9 cellular contexts compared by ENCODE assay signal in the genomic region with DNA sequence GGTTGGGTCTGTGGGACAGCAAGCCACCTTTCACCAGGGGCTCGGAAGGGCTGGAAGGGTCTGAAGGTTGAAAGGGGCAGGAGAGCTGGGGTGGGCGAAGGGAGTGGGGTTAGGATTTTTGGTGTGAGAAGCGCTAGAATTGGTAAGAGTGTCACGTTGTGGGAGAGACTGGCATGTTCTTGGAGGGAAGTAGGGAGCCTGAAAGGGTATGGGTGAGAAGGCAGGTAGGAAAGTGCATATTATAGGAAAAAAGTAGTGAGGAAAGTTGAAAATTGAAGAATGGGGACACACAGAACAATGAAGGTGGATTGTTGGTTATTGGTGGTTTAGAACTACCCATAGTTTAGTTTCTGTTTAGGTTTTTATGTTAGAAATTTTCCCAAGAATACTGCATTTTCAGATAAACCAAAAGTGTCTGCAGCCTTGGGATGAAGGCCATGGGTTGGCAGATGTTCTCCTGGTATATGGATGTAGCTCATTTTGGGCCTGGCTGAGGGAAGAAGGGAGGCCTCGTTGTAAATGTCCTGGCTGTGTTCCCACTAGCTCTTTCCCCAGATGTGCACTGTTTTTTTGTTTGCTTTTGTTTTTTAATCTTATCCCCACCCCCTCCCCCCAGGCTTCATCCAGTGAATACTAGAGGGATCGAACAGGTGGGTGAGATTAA. TPM values are rescaled to one million over a fixed set of nuclear protein-coding genes. Genes with fewer than 3 reads are reported as not detected.
A peak's percentile ranks its signal among the peaks of the same experiment; 100 is the strongest.
DNase-seq lines count a peak whose midpoint lies in the region; FAIRE-seq and TF ChIP-seq lines count a peak whose summit lies in the region.
"Had no signal": no experiment of that assay in that cellular context is flagged by ENCODE, and none has a peak within 500 bp of the region (broad histone marks: within the 10 kb centered on the region; RNA-seq: fewer than 3 reads in every experiment).

No MANE protein-coding gene starts in this region.

- H3K9me3 Mint-ChIP-seq in activated CD4-positive, alpha-beta T cell treated with anti-CD3 and anti-CD28 coated beads, Interleukin-2, amount 10 ng/mL, durations not matched to agents 7 days and 5 days, result no peaks in the 10 kb centered on the region
- no peaks in the 10 kb centered on the region for H3K9me3 Mint-ChIP-seq in activated naive CD8-positive, alpha-beta T cell treated with anti-CD3 and anti-CD28 coated beads for 36 hours

- no peak for TF ChIP-seq CTCF in kidney (IDR thresholded peaks at IDR 0.05; ENCODE audit: borderline replicate concordance, extremely low read depth, insufficient read depth)
- no peak for TF ChIP-seq CTCF in lower leg skin (IDR thresholded peaks at IDR 0.05)

- no peaks in the 10 kb centered on the region for H3K27me3 Mint-ChIP-seq in activated CD4-positive, alpha-beta T cell treated with anti-CD3 and anti-CD28 coated beads, Interleukin-2, amount 10 ng/mL, durations not matched to agents 7 days and 5 days
- no peaks in the 10 kb centered on the region for H3K27me3 Mint-ChIP-seq in activated naive CD8-positive, alpha-beta T cell treated with anti-CD3 and anti-CD28 coated beads for 36 hours

- no peaks in the 10 kb centered on the region for H3K27me3 ChIP-seq in thymus (ENCODE audit: control insufficient read depth, insufficient read depth)

- no peak for DNase-seq in activated CD4-positive, alpha-beta T cell treated with anti-CD3 and anti-CD28 coated beads, Interleukin-2, amount 10 ng/mL, durations not matched to agents 7 days and 5 days
- DNase-seq in activated CD4-positive, alpha-beta T cell treated with anti-CD3 and anti-CD28 coated beads, Interleukin-2, amount 50 U/mL, for 48 hours, result no peak
- DNase-seq in activated naive CD8-positive, alpha-beta T cell treated with anti-CD3 and anti-CD28 coated beads for 36 hours, result no peak
- DNase-seq in kidney, result no peak
- DNase-seq in head of caudate nucleus, result no peak
- no peak for DNase-seq in GM19240 (ENCODE audit: insufficient read length, low spot score)
- DNase-seq in lower leg skin (ENCODE audit: low spot score in 2 of 2), result no peak

- WGBS in thymus, result 81% methylated on average over 6 of the region's 6 CpGs
- WGBS in lower leg skin, 2 donors, result 35 to 47% methylated on average over 6 of the region's 6 CpGs

- POLR2A ChIA-PET in activated CD4-positive, alpha-beta T cell treated with anti-CD3 and anti-CD28 coated beads, Interleukin-2, amount 10 ng/mL, durations not matched to agents 7 days and 5 days (lab: Charles Lee), result no interaction called here

- H3K9me3 ChIP-seq in kidney (ENCODE audit: control insufficient read depth in 1 of 2, low read length in 2 of 2) (no peaks in the 10 kb centered on the region), thymus (ENCODE audit: control insufficient read depth) (no peaks in the 10 kb centered on the region)

- H3K4me3 Mint-ChIP-seq in activated CD4-positive, alpha-beta T cell treated with anti-CD3 and anti-CD28 coated beads, Interleukin-2, amount 10 ng/mL, durations not matched to agents 7 days and 5 days, result peak overlapping the region; percentile 98
- peak overlapping the region; percentile 91 for H3K4me3 Mint-ChIP-seq in activated naive CD8-positive, alpha-beta T cell treated with anti-CD3 and anti-CD28 coated beads for 36 hours

- H3K27ac ChIP-seq in kidney (ENCODE audit: low read depth in 2 of 2, low read length in 2 of 2) (peak overlapping the region; percentile 85 to 89), thymus (ENCODE audit: low read depth) (peak overlapping the region; percentile 1)

- H3K4me3 ChIP-seq in kidney (ENCODE audit: low read length in 2 of 2) (peak overlapping the region; percentile 67 to 72), thymus (ENCODE audit: low read length) (peak overlapping the region; percentile 96), lower leg skin (ENCODE audit: low read depth, poor library complexity, severe bottlenecking) (no peak overlapping the region)

- H3K4me1 ChIP-seq in kidney (ENCODE audit: control insufficient read depth in 1 of 2, insufficient read depth in 1 of 2, low read depth in 1 of 2, low read length in 2 of 2), result peaks cover 3 to 12% of the 10 kb centered on the region in 2 donors
- H3K4me1 ChIP-seq in thymus (ENCODE audit: control insufficient read depth, insufficient read depth, low read length), result peaks cover 27% of the 10 kb centered on the region

- H3K9ac ChIP-seq in kidney (ENCODE audit: low read length in 2 of 2), result peak overlapping the region; percentile 39 to 59

- CTCF ChIA-PET in activated CD4-positive, alpha-beta T cell treated with anti-CD3 and anti-CD28 coated beads, Interleukin-2, amount 10 ng/mL, durations not matched to agents 7 days and 5 days (lab: Charles Lee), result interaction anchor here (0.8 to 1.3 kb wide), 4 partner anchors 12 to 91 kb away, joined by 3 to 7 read pairs (median 3); no protein-coding TSS in a partner anchor

- H3K36me3 ChIP-seq in kidney (ENCODE audit: control insufficient read depth in 1 of 2, insufficient read depth in 2 of 2, low read length in 2 of 2) (peaks cover 3 to 5% of the 10 kb centered on the region in 2 donors), thymus (ENCODE audit: control insufficient read depth, insufficient read depth) (peaks cover 9% of the 10 kb centered on the region)

- peak overlapping the region; percentile 83 for H3K27ac Mint-ChIP-seq in activated CD4-positive, alpha-beta T cell treated with anti-CD3 and anti-CD28 coated beads, Interleukin-2, amount 10 ng/mL, durations not matched to agents 7 days and 5 days
- H3K27ac Mint-ChIP-seq in activated naive CD8-positive, alpha-beta T cell treated with anti-CD3 and anti-CD28 coated beads for 36 hours, result peak overlapping the region; percentile 85

- intact Hi-C loops in kidney (cut with DNase I), result loop anchor here (10.0 kb wide), 1 partner anchor 53 kb away; the partner anchor contains the start of gene DIO1
- intact Hi-C loops in head of caudate nucleus (cut with DNase I), result loop anchor here (5.0 to 10.0 kb wide), 3 partner anchors 55 to 110 kb away; partner anchors contain the start of genes DIO1, NDC1, TCEANC2 and TMEM59
- intact Hi-C loops in lower leg skin (cut with DNase I; ENCODE audit: low total_unique reads), result no loop called here

- no peak for TF ChIP-seq POLR2A in lower leg skin (IDR thresholded peaks at IDR 0.05)

- peaks cover 49% of the 10 kb centered on the region for H3K4me1 Mint-ChIP-seq in activated CD4-positive, alpha-beta T cell treated with anti-CD3 and anti-CD28 coated beads, Interleukin-2, amount 10 ng/mL, durations not matched to agents 7 days and 5 days
- peaks cover 41% of the 10 kb centered on the region for H3K4me1 Mint-ChIP-seq in activated naive CD8-positive, alpha-beta T cell treated with anti-CD3 and anti-CD28 coated beads for 36 hours

- FAIRE-seq in kidney (lab: Jason Lieb, UNC), result no peak

- peaks cover 23% of the 10 kb centered on the region for H3K36me3 Mint-ChIP-seq in activated CD4-positive, alpha-beta T cell treated with anti-CD3 and anti-CD28 coated beads, Interleukin-2, amount 10 ng/mL, durations not matched to agents 7 days and 5 days (ENCODE audit: low read depth)
- H3K36me3 Mint-ChIP-seq in activated naive CD8-positive, alpha-beta T cell treated with anti-CD3 and anti-CD28 coated beads for 36 hours, result peaks cover 20% of the 10 kb centered on the region

RNA-seq across cellular contexts. Expression of gene LRRC42, which starts 1.2 kb away (rescaled TPM):
- total RNA-seq in activated CD4-positive, alpha-beta T cell treated with anti-CD3 and anti-CD28 coated beads, Interleukin-2, amount 10 ng/mL, durations not matched to agents 7 days and 5 days, result 10 to 100 TPM; 19.5 to 19.9 TPM
- total RNA-seq in activated naive CD8-positive, alpha-beta T cell treated with anti-CD3 and anti-CD28 coated beads for 36 hours, result 10 to 100 TPM; 29.0 to 30.1 TPM
- total RNA-seq in kidney, result 23.8 TPM
- polyA plus RNA-seq in kidney (ENCODE audit: insufficient read depth, low read depth, low replicate concordance), result 25.6 TPM
- polyA plus RNA-seq in thymus, result 17.5 TPM
- 10 to 100 TPM; 20.1 to 36.3 (median 24.4) TPM for total RNA-seq in lower leg skin

RNA-seq across cellular contexts. Expression of gene IFT25, which starts 1.8 kb away (rescaled TPM):
- total RNA-seq in activated CD4-positive, alpha-beta T cell treated with anti-CD3 and anti-CD28 coated beads, Interleukin-2, amount 10 ng/mL, durations not matched to agents 7 days and 5 days, result 10 to 100 TPM; 71.8 to 74.3 TPM
- 10 to 100 TPM; 53.2 to 59.1 TPM for total RNA-seq in activated naive CD8-positive, alpha-beta T cell treated with anti-CD3 and anti-CD28 coated beads for 36 hours
- total RNA-seq in kidney (29.9 TPM), lower leg skin (10 to 100 TPM in 3 of 4 donors, 1 to 10 TPM in 1; 9.9 to 19.2 (median 12.4) TPM)
- polyA plus RNA-seq in kidney (ENCODE audit: insufficient read depth, low read depth, low replicate concordance) (36.7 TPM), thymus (39.9 TPM)

RNA-seq across cellular contexts. Expression of gene DIO1, which starts 53.3 kb away (rescaled TPM):
- total RNA-seq in activated CD4-positive, alpha-beta T cell treated with anti-CD3 and anti-CD28 coated beads, Interleukin-2, amount 10 ng/mL, durations not matched to agents 7 days and 5 days, result not detected
- total RNA-seq in activated naive CD8-positive, alpha-beta T cell treated with anti-CD3 and anti-CD28 coated beads for 36 hours, result not detected
- total RNA-seq in kidney (2.9 TPM), lower leg skin (not detected)
- polyA plus RNA-seq in kidney (ENCODE audit: insufficient read depth, low read depth, low replicate concordance) (40.6 TPM), thymus (0.18 TPM)
- total RNA-seq: NCI-H460 had no signal

RNA-seq across cellular contexts. Expression of gene YIPF1, which starts 57.7 kb away (rescaled TPM):
- 10 to 100 TPM; 16.3 to 20.6 TPM for total RNA-seq in activated CD4-positive, alpha-beta T cell treated with anti-CD3 and anti-CD28 coated beads, Interleukin-2, amount 10 ng/mL, durations not matched to agents 7 days and 5 days
- 10 to 100 TPM; 14.5 to 16.5 TPM for total RNA-seq in activated naive CD8-positive, alpha-beta T cell treated with anti-CD3 and anti-CD28 coated beads for 36 hours
- total RNA-seq in kidney (33.3 TPM), lower leg skin (10 to 100 TPM; 11.7 to 30.0 (median 19.5) TPM)
- polyA plus RNA-seq in kidney (ENCODE audit: insufficient read depth, low read depth, low replicate concordance) (49.4 TPM), thymus (29.6 TPM)
